ENCODE assay signal across 17 cellular contexts in genomic region chr5:82603280-82603987, GRCh38.
"Had no signal": no experiment of that assay in that cellular context is flagged by ENCODE, and none has a peak within 500 bp of the region (broad histone marks: within the 10 kb centered on the region; RNA-seq: fewer than 3 reads in every experiment).

No MANE protein-coding gene starts in this region.

- H3K36me3 ChIP-seq: upper lobe of left lung had no signal

- ATAC-seq: activated T-cell treated with anti-CD3 and anti-CD28 coated beads, Interleukin-2, amount 50 U/mL, for 72 hours; left lobe of liver; naive thymus-derived CD8-positive, alpha-beta T cell; right cardiac atrium had no signal

- H3K9me3 ChIP-seq: upper lobe of left lung had no signal

- H3K27ac ChIP-seq: skin epidermis, upper lobe of left lung had no signal

- H3K4me3 ChIP-seq: skin epidermis, upper lobe of left lung had no signal

- H3K27me3 ChIP-seq: upper lobe of left lung had no signal

- DNase-seq: activated CD4-positive, alpha-beta T cell treated with anti-CD3 and anti-CD28 coated beads, Interleukin-2, amount 10 ng/mL, durations not matched to agents 24 days and 14 days; activated CD4-positive, CD25-positive, alpha-beta regulatory T cell; activated CD8-positive, alpha-beta memory T cell treated with anti-CD3 and anti-CD28 coated beads, Interleukin-2, amount 50 U/mL, for 48 hours; activated gamma-delta T cell; activated T-cell treated with anti-CD3 and anti-CD28 coated beads, Interleukin-2, amount 50 U/mL, for 72 hours; amniotic stem cell; central memory CD4-positive, alpha-beta T cell; cortex of kidney; effector memory CD4-positive, alpha-beta T cell; foreskin melanocyte; naive thymus-derived CD8-positive, alpha-beta T cell; nucleus accumbens; right cardiac atrium; T-helper 2 cell; upper lobe of left lung had no signal

- H3K4me1 ChIP-seq: upper lobe of left lung had no signal
